ENCODE assay signal across 25 cellular contexts in the genomic region with DNA sequence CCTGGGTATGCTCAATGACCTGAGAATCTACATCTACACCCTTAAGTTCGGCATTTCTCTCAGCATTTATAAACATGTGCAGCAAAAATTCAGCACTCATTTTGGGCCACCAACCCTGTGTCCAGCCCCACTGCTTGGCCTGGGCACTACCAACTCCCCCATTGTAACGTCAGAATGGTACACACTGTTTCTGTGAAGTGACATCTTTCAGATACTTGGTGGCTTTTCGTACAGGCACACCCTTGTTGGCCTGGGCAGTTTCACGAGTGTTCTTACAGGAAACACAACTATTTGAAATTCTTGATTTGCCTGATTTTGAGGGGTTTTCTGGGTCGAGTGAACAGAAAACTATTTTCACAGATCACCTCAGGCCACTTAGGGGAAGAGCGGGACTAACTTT. TPM values are rescaled to one million over a fixed set of nuclear protein-coding genes. Genes with fewer than 3 reads are reported as not detected.
DNase-seq lines count a peak whose midpoint lies in the region; FAIRE-seq and TF ChIP-seq lines count a peak whose summit lies in the region.
"Had no signal": no experiment of that assay in that cellular context is flagged by ENCODE, and none has a peak within 500 bp of the region (broad histone marks: within the 10 kb centered on the region; RNA-seq: fewer than 3 reads in every experiment).

No MANE protein-coding gene starts in this region.

- no peak overlapping the region for H4K8ac ChIP-seq in H1 (ENCODE audit: extremely low read depth, insufficient read depth, low read length)

- H2AFZ ChIP-seq in OCI-LY7 (ENCODE audit: low read length) (peak overlapping the region; percentile 8; the same call in 1 of the 2 replicates), H1 (ENCODE audit: low read length) (peak overlapping the region; percentile 25; the same call in 1 of the 2 replicates)

- FAIRE-seq in H1 (lab: Jason Lieb, UNC): no peak
- FAIRE-seq: GM12891, GM18507, HTR-8/SVneo had no signal

- H3K56ac ChIP-seq in H1 (replicated peaks; ENCODE audit: insufficient read length, low read depth, low read length): no peak overlapping the region

- no peak overlapping the region for H2BK15ac ChIP-seq in H1 (ENCODE audit: low read length)

- no peak for DNase-seq in OCI-LY7 (ENCODE audit: low spot score)
- no peak for DNase-seq in H1 (ENCODE audit: low read depth in 1 of 2, low spot score in 2 of 2)
- DNase-seq in thyroid gland: peak; percentile 86
- DNase-seq in CD14-positive monocyte (ENCODE audit: low spot score): no peak
- no peak for DNase-seq in GDM1 (lab: John Stamatoyannopoulos, UW)
- DNase-seq in activated T-helper 1 cell treated with anti-CD3 and anti-CD28 coated beads, Interleukin-12 subunit alpha, Interleukin-12 subunit beta, Interleukin-2, Interleukin-4 antibody, amounts not matched to agents 30 ng/mL and 10 ng/mL and 1 ng/mL, durations not matched to agents 14 hours and 24 hours and 36 hours (ENCODE audit: low spot score): no peak
- DNase-seq: 8988T; CD4-positive, CD25-positive, alpha-beta regulatory T cell; CD8-positive, alpha-beta memory T cell; COR-L47; DMS53; DND-41; EL; GOT3; H9; IMR-90; KBM-7 had no signal

- no peak overlapping the region for H2BK120ac ChIP-seq in H1 (replicated peaks; ENCODE audit: low read depth, low read length)

- no peaks in the 10 kb centered on the region for H3K36me3 Mint-ChIP-seq in CD14-positive monocyte
- peaks cover 1% of the 10 kb centered on the region for H3K36me3 Mint-ChIP-seq in activated T-helper 1 cell treated with anti-CD3 and anti-CD28 coated beads, Interleukin-12 subunit alpha, Interleukin-12 subunit beta, Interleukin-2, Interleukin-4 antibody, amounts not matched to agents 30 ng/mL and 10 ng/mL and 1 ng/mL, durations not matched to agents 14 hours and 24 hours and 36 hours (ENCODE audit: low read depth)
- H3K36me3 Mint-ChIP-seq: CD4-positive, CD25-positive, alpha-beta regulatory T cell; CD8-positive, alpha-beta memory T cell had no signal

- H3K36me3 ChIP-seq in HEK293 (ENCODE audit: control insufficient read depth in 2 of 2, insufficient read depth in 1 of 2, low read length in 2 of 2) (no peaks in the 10 kb centered on the region), OCI-LY7 (ENCODE audit: insufficient read depth, low read length) (no peaks in the 10 kb centered on the region), H1 (ENCODE audit: control insufficient read depth in 2 of 4, insufficient read depth in 4 of 4, low read length in 3 of 4) (no peaks in the 10 kb centered on the region), thyroid gland (no peaks in the 10 kb centered on the region)
- H3K36me3 ChIP-seq: BLaER1 treated with 17β-estradiol and CSF1 and Interleukin-3, amounts not matched to agents 10 nM and 100 nM had no signal

- H3K27ac Mint-ChIP-seq in CD14-positive monocyte: no peak overlapping the region
- no peak overlapping the region for H3K27ac Mint-ChIP-seq in activated T-helper 1 cell treated with anti-CD3 and anti-CD28 coated beads, Interleukin-12 subunit alpha, Interleukin-12 subunit beta, Interleukin-2, Interleukin-4 antibody, amounts not matched to agents 30 ng/mL and 10 ng/mL and 1 ng/mL, durations not matched to agents 14 hours and 24 hours and 36 hours
- H3K27ac Mint-ChIP-seq: CD8-positive, alpha-beta memory T cell had no signal

- H3K79me2 ChIP-seq in OCI-LY7 (ENCODE audit: insufficient read depth, low read depth, low read length) (no peaks in the 10 kb centered on the region), H1 (ENCODE audit: control insufficient read depth in 1 of 2, insufficient read depth in 2 of 2, low read length in 2 of 2) (no peaks in the 10 kb centered on the region)

- H3K27me3 ChIP-seq in H1 (replicated peaks in 1 of 4; ENCODE audit: control insufficient read depth in 3 of 4, extremely low read depth in 1 of 4, insufficient read depth in 3 of 4, low read length in 3 of 4) (no peaks in the 10 kb centered on the region), thyroid gland (no peaks in the 10 kb centered on the region)
- H3K27me3 ChIP-seq: BLaER1 treated with 17β-estradiol and CSF1 and Interleukin-3, amounts not matched to agents 10 nM and 100 nM had no signal

- no TSS peak for BruUV-seq in OCI-LY7 (replicated peaks; lab: Mats Ljungman, UMichigan)

- H2AK5ac ChIP-seq in H1 (ENCODE audit: low read depth, low read length): no peak overlapping the region

- H3K9me2 ChIP-seq in OCI-LY7 (ENCODE audit: insufficient read depth, low read length): no peaks in the 10 kb centered on the region

- H3K23ac ChIP-seq in H1 (ENCODE audit: insufficient read length): no peak overlapping the region

- no peak overlapping the region for H3K4me3 ChIP-seq in HEK293 (ENCODE audit: low read depth, low read length)
- no peak overlapping the region for H3K4me3 ChIP-seq in OCI-LY7 (ENCODE audit: low read depth, low read length, poor library complexity, severe bottlenecking)
- H3K4me3 ChIP-seq in H1 (ENCODE audit: extremely low read depth in 1 of 4, insufficient read depth in 2 of 4, low read depth in 3 of 4, low read length in 4 of 4): no peak overlapping the region
- no peak overlapping the region for H3K4me3 ChIP-seq in thyroid gland (replicated peaks in 1 of 3)
- H3K4me3 ChIP-seq: BLaER1 treated with 17β-estradiol and CSF1 and Interleukin-3, amounts not matched to agents 10 nM and 100 nM had no signal

- H3K79me1 ChIP-seq in H1 (ENCODE audit: low read depth, low read length): no peaks in the 10 kb centered on the region

- H3K4ac ChIP-seq in H1 (replicated peaks; ENCODE audit: insufficient read length, low read depth, low read length): no peak overlapping the region

- no peak overlapping the region for H3K4me3 Mint-ChIP-seq in CD14-positive monocyte
- no peak overlapping the region for H3K4me3 Mint-ChIP-seq in activated T-helper 1 cell treated with anti-CD3 and anti-CD28 coated beads, Interleukin-12 subunit alpha, Interleukin-12 subunit beta, Interleukin-2, Interleukin-4 antibody, amounts not matched to agents 30 ng/mL and 10 ng/mL and 1 ng/mL, durations not matched to agents 14 hours and 24 hours and 36 hours
- H3K4me3 Mint-ChIP-seq: CD4-positive, CD25-positive, alpha-beta regulatory T cell; CD8-positive, alpha-beta memory T cell; H9 had no signal

- H4K5ac ChIP-seq in H1 (ENCODE audit: insufficient read length, low read depth, low read length): no peak overlapping the region

- no peak for TF ChIP-seq EP300 in H1 (IDR thresholded peaks at IDR 0.05; ENCODE audit: borderline replicate concordance in 1 of 2, low read depth in 2 of 2, low read length in 2 of 2)

- TF ChIP-seq RAD21 in H1 (IDR thresholded peaks at IDR 0.05 in 1 of 2, conservative IDR thresholded peaks at IDR 0.05 in 1 of 2; ENCODE audit: low read depth in 2 of 2, low read length in 2 of 2): no peak

- H3K9ac ChIP-seq in H1 (replicated peaks in 1 of 4; ENCODE audit: extremely low read depth in 1 of 4, low read depth in 3 of 4, low read length in 3 of 4): no peak overlapping the region; a peak in 2 of 7 replicates
- H3K9ac ChIP-seq: BLaER1 treated with 17β-estradiol and CSF1 and Interleukin-3, amounts not matched to agents 10 nM and 100 nM had no signal

- H2BK20ac ChIP-seq in H1 (ENCODE audit: low read length): no peak overlapping the region

- CTCF ChIA-PET in HEK293 (lab: Yijun Ruan, JAX): interaction anchor here (1.2 kb wide), 1 partner anchor 170 kb away, joined by 3 read pairs; no protein-coding TSS in a partner anchor
- CTCF ChIA-PET in OCI-LY7 (lab: Charles Lee; ENCODE audit: unreplicated experiment): no interaction called here
- CTCF ChIA-PET in H1 (lab: Charles Lee; ENCODE audit: partially characterized antibody): interaction anchor here (0.6 to 2.6 kb wide), 2 partner anchors 14 to 797 kb away, joined by 3 to 15 read pairs; no protein-coding TSS in a partner anchor

- POLR2A ChIA-PET in HEK293 (lab: Yijun Ruan, JAX): no interaction called here
- POLR2A ChIA-PET in OCI-LY7 (lab: Charles Lee): no interaction called here
- POLR2A ChIA-PET in H1 (lab: Charles Lee; ENCODE audit: partially characterized antibody): no interaction called here

- H2BK5ac ChIP-seq in H1 (ENCODE audit: low read depth, low read length): no peak overlapping the region

- no peaks in the 10 kb centered on the region for H4K20me1 ChIP-seq in OCI-LY7 (ENCODE audit: insufficient read depth, low read length)
- no peaks in the 10 kb centered on the region for H4K20me1 ChIP-seq in H1 (replicated peaks in 1 of 2; ENCODE audit: control insufficient read depth in 1 of 2, insufficient read depth in 2 of 2, low read length in 2 of 2)
- H4K20me1 ChIP-seq: BLaER1 treated with 17β-estradiol and CSF1 and Interleukin-3, amounts not matched to agents 10 nM and 100 nM had no signal

- intact Hi-C loops in OCI-LY7 (cut with micrococcal nuclease; ENCODE audit: unreplicated experiment): no loop called here
- intact Hi-C loops in thyroid gland (cut with DNase I): no loop called here
- intact Hi-C loops in CD14-positive monocyte (cut with micrococcal nuclease): no loop called here
- intact Hi-C loops in activated T-helper 1 cell treated with anti-CD3 and anti-CD28 coated beads, Interleukin-12 subunit alpha, Interleukin-12 subunit beta, Interleukin-2, Interleukin-4 antibody, amounts not matched to agents 30 ng/mL and 10 ng/mL and 1 ng/mL, durations not matched to agents 14 hours and 24 hours and 36 hours (cut with micrococcal nuclease): no loop called here

- TF ChIP-seq CTCF in HEK293 (tag by site-specific recombination; IDR thresholded peaks at IDR 0.05) (no peak), OCI-LY7 (conservative IDR thresholded peaks at IDR 0.05; ENCODE audit: low read length) (no peak), H1 (IDR thresholded peaks at IDR 0.05; ENCODE audit: control extremely low read depth in 1 of 3, insufficient read depth in 1 of 3, low read depth in 1 of 3, low read length in 3 of 3) (no peak), thyroid gland (IDR thresholded peaks at IDR 0.05) (no peak), CD14-positive monocyte (IDR thresholded peaks at IDR 0.05) (no peak)

- no peak overlapping the region for H3K14ac ChIP-seq in H1 (ENCODE audit: insufficient read length)

- H3K27me3 Mint-ChIP-seq in CD14-positive monocyte (ENCODE audit: low read depth in 3 of 3): no peaks in the 10 kb centered on the region
- H3K27me3 Mint-ChIP-seq in activated T-helper 1 cell treated with anti-CD3 and anti-CD28 coated beads, Interleukin-12 subunit alpha, Interleukin-12 subunit beta, Interleukin-2, Interleukin-4 antibody, amounts not matched to agents 30 ng/mL and 10 ng/mL and 1 ng/mL, durations not matched to agents 14 hours and 24 hours and 36 hours (ENCODE audit: insufficient read depth): peaks cover 21% of the 10 kb centered on the region

- no peak overlapping the region for H4K91ac ChIP-seq in H1 (replicated peaks; ENCODE audit: insufficient read length, low read length)

- no peak for TF ChIP-seq POLR2A in H1 (IDR thresholded peaks at IDR 0.05; ENCODE audit: control extremely low read depth in 1 of 2, low read depth in 2 of 2, low read length in 2 of 2)
- TF ChIP-seq POLR2A in thyroid gland (IDR thresholded peaks at IDR 0.05): peak in 1 of 2 donors; percentile 51

- H3K9me3 Mint-ChIP-seq in CD14-positive monocyte: no peaks in the 10 kb centered on the region
- H3K9me3 Mint-ChIP-seq in activated T-helper 1 cell treated with anti-CD3 and anti-CD28 coated beads, Interleukin-12 subunit alpha, Interleukin-12 subunit beta, Interleukin-2, Interleukin-4 antibody, amounts not matched to agents 30 ng/mL and 10 ng/mL and 1 ng/mL, durations not matched to agents 14 hours and 24 hours and 36 hours: no peaks in the 10 kb centered on the region
- H3K9me3 Mint-ChIP-seq: CD4-positive, CD25-positive, alpha-beta regulatory T cell; CD8-positive, alpha-beta memory T cell; H9 had no signal

- peaks cover 6% of the 10 kb centered on the region for H3K4me1 Mint-ChIP-seq in CD14-positive monocyte
- peaks cover 3% of the 10 kb centered on the region for H3K4me1 Mint-ChIP-seq in activated T-helper 1 cell treated with anti-CD3 and anti-CD28 coated beads, Interleukin-12 subunit alpha, Interleukin-12 subunit beta, Interleukin-2, Interleukin-4 antibody, amounts not matched to agents 30 ng/mL and 10 ng/mL and 1 ng/mL, durations not matched to agents 14 hours and 24 hours and 36 hours (ENCODE audit: low read depth)
- H3K4me1 Mint-ChIP-seq: H9 had no signal

- no peak overlapping the region for H3K18ac ChIP-seq in H1 (ENCODE audit: extremely low read depth, low read length)

- H3K9me3 ChIP-seq in HEK293 (ENCODE audit: control insufficient read depth, insufficient read depth, low read depth, low read length): no peaks in the 10 kb centered on the region
- H3K9me3 ChIP-seq in OCI-LY7 (ENCODE audit: low read length): no peaks in the 10 kb centered on the region
- no peaks in the 10 kb centered on the region for H3K9me3 ChIP-seq in H1 (ENCODE audit: insufficient read depth in 2 of 2, low read depth in 1 of 2, low read length in 1 of 2)
- no peaks in the 10 kb centered on the region for H3K9me3 ChIP-seq in thyroid gland
- H3K9me3 ChIP-seq: BLaER1 treated with 17β-estradiol and CSF1 and Interleukin-3, amounts not matched to agents 10 nM and 100 nM had no signal

- 84% methylated on average over 6 of the region's 6 CpGs; no CpG with 5 or more reads in 1 of the 2 experiments for WGBS in H1 (ENCODE audit: extremely low coverage in 1 of 2, insufficient coverage in 1 of 2, insufficient read length in 1 of 2, insufficient replicate concordance in 2 of 2, low coverage in 1 of 2, low lambda C conversion rate in 2 of 2, missing lambda C conversion rate in 1 of 2), 2 experiments
- WGBS in thyroid gland, 2 donors: 21 to 38% methylated on average over 6 of the region's 6 CpGs

- H3K27ac ChIP-seq in HEK293 (ENCODE audit: extremely low read depth, low read depth, low read length) (no peak overlapping the region), OCI-LY7 (ENCODE audit: low read depth, low read length, poor library complexity, severe bottlenecking) (no peak overlapping the region), H1 (ENCODE audit: low read depth, low read length) (no peak overlapping the region), thyroid gland (peak overlapping the region; percentile 58 to 94 (median 84))
- H3K27ac ChIP-seq: BLaER1 treated with 17β-estradiol and CSF1 and Interleukin-3, amounts not matched to agents 10 nM and 100 nM had no signal

- H2BK12ac ChIP-seq in H1 (ENCODE audit: low read depth, low read length): no peak overlapping the region

- H3K4me1 ChIP-seq in HEK293 (ENCODE audit: control insufficient read depth, insufficient read depth, low read length) (no peaks in the 10 kb centered on the region), OCI-LY7 (ENCODE audit: insufficient read depth, low read length, poor library complexity, severe bottlenecking) (peaks cover 5% of the 10 kb centered on the region), H1 (replicated peaks in 1 of 4; ENCODE audit: control insufficient read depth in 3 of 4, insufficient read depth in 4 of 4, low read length in 3 of 4) (no peaks in the 10 kb centered on the region), thyroid gland (peaks cover 74 to 77% of the 10 kb centered on the region in 2 donors)

- H3K4me2 ChIP-seq in OCI-LY7 (ENCODE audit: low read length): no peak overlapping the region
- H3K4me2 ChIP-seq in H1 (ENCODE audit: insufficient read depth in 1 of 2, low read depth in 2 of 2, low read length in 2 of 2): no peak overlapping the region
- H3K4me2 ChIP-seq: BLaER1 treated with 17β-estradiol and CSF1 and Interleukin-3, amounts not matched to agents 10 nM and 100 nM had no signal

- no peaks in the 10 kb centered on the region for H3K23me2 ChIP-seq in H1 (ENCODE audit: low read depth, low read length)

RNA-seq across cellular contexts. Expression of a gene that starts 46.0 kb away (rescaled TPM):
- 33.4 and 40.0 TPM in 2 replicates for total RNA-seq in OCI-LY7 (2014; rRNA removed; shearing (Covaris generic))
- total RNA-seq in OCI-LY7 (2022) (3.8 and 4.9 TPM in 2 replicates), thyroid gland (100 to 1,000 TPM; 551 to 711 (median 608) TPM)
- not detected in 2 replicates for total RNA-seq in H1 (2021; fragmentation: NEBNext Ultra II Directional; extraction: Animal tissue kit (Norgen Biotek cat#: 25700))
- polyA plus RNA-seq in H1 (2011; rRNA removed) (0.11 and 0.27 TPM in 2 replicates), CD14-positive monocyte (not detected)
- 0.25 TPM for polyA plus RNA-seq in H1 (2011; cell fraction: cytosol; rRNA removed)
- polyA plus RNA-seq in H1 (2011; cell fraction: nucleus; rRNA removed): 0.47 TPM
- 0.29 TPM in 1 of 4 replicates, not detected in the others for polyA plus RNA-seq in H1 (2012, experiment 1 of 2)
- not detected for polyA plus RNA-seq in H1 (2012, experiment 2 of 2)
- polyA plus RNA-seq in H1 (2013, experiment 1 of 2): not detected
- 0.06 TPM for polyA plus RNA-seq in H1 (2013, experiment 2 of 2)
- not detected in 2 replicates for polyA minus RNA-seq in H1 (2011; rRNA and poly(A)+ RNA removed)
- polyA minus RNA-seq in H1 (2011; cell fraction: cytosol; rRNA and poly(A)+ RNA removed): not detected
- polyA minus RNA-seq in H1 (2011; cell fraction: nucleus; rRNA and poly(A)+ RNA removed): not detected
- 0.16 and 0.47 TPM in 2 replicates for total RNA-seq in activated T-helper 1 cell treated with anti-CD3 and anti-CD28 coated beads, Interleukin-12 subunit alpha, Interleukin-12 subunit beta, Interleukin-2, Interleukin-4 antibody, amounts not matched to agents 30 ng/mL and 10 ng/mL and 1 ng/mL, durations not matched to agents 14 hours and 24 hours and 36 hours
- total RNA-seq: A673; CD8-positive, alpha-beta memory T cell; G401; H9; IMR-90 had no signal
- polyA plus RNA-seq: AG04450; CD8-positive, alpha-beta memory T cell; IMR-90 had no signal

RNA-seq across cellular contexts. Expression of a gene that starts 59.9 kb away (rescaled TPM):
- total RNA-seq in OCI-LY7 (2014; rRNA removed; shearing (Covaris generic)): 71.9 and 76.9 TPM in 2 replicates
- 125 and 137 TPM in 2 replicates for total RNA-seq in OCI-LY7 (2022)
- total RNA-seq in H1 (2021; fragmentation: NEBNext Ultra II Directional; extraction: Animal tissue kit (Norgen Biotek cat#: 25700)): 16.9 and 17.0 TPM in 2 replicates
- 1.7 and 1.9 TPM in 2 replicates for polyA plus RNA-seq in H1 (2011; rRNA removed)
- polyA plus RNA-seq in H1 (2011; cell fraction: cytosol; rRNA removed): 2.6 TPM
- 11.1 TPM for polyA plus RNA-seq in H1 (2011; cell fraction: nucleus; rRNA removed)
- polyA plus RNA-seq in H1 (2012, experiment 1 of 2): 5.3 to 9.9 TPM (median 6.9 TPM) in 4 replicates
- polyA plus RNA-seq in H1 (2012, experiment 2 of 2): 0.52 TPM
- polyA plus RNA-seq in H1 (2013, experiment 1 of 2): 5.4 TPM
- polyA plus RNA-seq in H1 (2013, experiment 2 of 2): 5.0 TPM
- 18.9 and 19.1 TPM in 2 replicates for polyA minus RNA-seq in H1 (2011; rRNA and poly(A)+ RNA removed)
- 6.7 TPM for polyA minus RNA-seq in H1 (2011; cell fraction: cytosol; rRNA and poly(A)+ RNA removed)
- polyA minus RNA-seq in H1 (2011; cell fraction: nucleus; rRNA and poly(A)+ RNA removed): 55.3 TPM
- 10 to 100 TPM; 13.9 to 18.1 (median 16.0) TPM for total RNA-seq in thyroid gland
- under 1 TPM; 0.41 to 0.62 TPM for polyA plus RNA-seq in CD14-positive monocyte
- 18.2 and 22.0 TPM in 2 replicates for total RNA-seq in activated T-helper 1 cell treated with anti-CD3 and anti-CD28 coated beads, Interleukin-12 subunit alpha, Interleukin-12 subunit beta, Interleukin-2, Interleukin-4 antibody, amounts not matched to agents 30 ng/mL and 10 ng/mL and 1 ng/mL, durations not matched to agents 14 hours and 24 hours and 36 hours

Comparison
In these comparisons a context has a peak if more than half of its experiments do, and no peak if none do; other contexts are left out.
1. H3K27ac ChIP-seq: peak in thyroid gland (3 of 3); none in HEK293 (single experiment), OCI-LY7 (single experiment) and H1 (single experiment).
2. DNase-seq: peak in thyroid gland (2 of 2); none in OCI-LY7 (single experiment), H1 (0 of 2), CD14-positive monocyte (single experiment), GDM1 (single experiment) and activated T-helper 1 cell treated with anti-CD3 and anti-CD28 coated beads, Interleukin-12 subunit alpha, Interleukin-12 subunit beta, Interleukin-2, Interleukin-4 antibody, amounts not matched to agents 30 ng/mL and 10 ng/mL and 1 ng/mL, durations not matched to agents 14 hours and 24 hours and 36 hours (single experiment).
3. RNA of a gene that starts 46.0 kb away (total RNA-seq): 551 to 711 TPM in thyroid gland; 3.8 to 40.0 TPM in OCI-LY7, not detected in H1 and 0.16 to 0.47 TPM in activated T-helper 1 cell treated with anti-CD3 and anti-CD28 coated beads, Interleukin-12 subunit alpha, Interleukin-12 subunit beta, Interleukin-2, Interleukin-4 antibody, amounts not matched to agents 30 ng/mL and 10 ng/mL and 1 ng/mL, durations not matched to agents 14 hours and 24 hours and 36 hours; every median in the first group is over 10 times any median in the second.